Comparison of ENCODE assay signal across 22 cellular contexts in genomic region chr1:220003585-220004299, GRCh38.
"Had no signal": no experiment of that assay in that cellular context is flagged by ENCODE, and none has a peak within 500 bp of the region (broad histone marks: within the 10 kb centered on the region; RNA-seq: fewer than 3 reads in every experiment).

No MANE protein-coding gene starts in this region.

- H3K9me3 ChIP-seq: adrenal gland, ascending aorta, lower lobe of right lung, right lobe of liver, tibial artery had no signal

- H3K4me1 Mint-ChIP-seq: naive B cell, neural progenitor cell, WTC11 had no signal

- H3K27me3 Mint-ChIP-seq: dendritic cell treated with granulocyte-macrophage colony-stimulating factor and Interleukin-4, amounts not matched to agents 40 ng/mL and 50 ng/mL, for 4 days; naive B cell; stimulated activated naive CD8-positive, alpha-beta T cell treated with anti-CD3 and anti-CD28 coated beads, Interleukin-15, amount 100 ng/mL, for 72 hours had no signal

- DNase-seq: activated gamma-delta T cell treated with Interleukin-2 at 50 U/mL for 16 hours; activated T-cell treated with anti-CD3 and anti-CD28 coated beads, Interleukin-2, amount 50 U/mL, for 1 hour; adrenal gland; brain microvascular endothelial cell; caudate nucleus; effector CD4-positive, alpha-beta T cell; kidney; lower lobe of right lung; naive B cell; posterior cingulate gyrus; right lobe of liver; stimulated activated CD4-positive, alpha-beta T cell treated with anti-CD3 and anti-CD28 coated beads, Interleukin-1b, Interleukin-23, amount 100 ng/mL, for 48 hours; stimulated activated naive CD8-positive, alpha-beta T cell treated with anti-CD3 and anti-CD28 coated beads, Interleukin-15, amount 100 ng/mL, for 72 hours; T1000; tibial artery had no signal

- H3K27ac ChIP-seq: adrenal gland, ascending aorta, brain microvascular endothelial cell, lower lobe of right lung, neural progenitor cell, right lobe of liver, skin epidermis, tibial artery had no signal

- H3K4me3 ChIP-seq: adrenal gland, ascending aorta, lower lobe of right lung, neural progenitor cell, right lobe of liver, skin epidermis, tibial artery had no signal

- ATAC-seq: lower lobe of right lung; SK-N-SH treated with all-trans-retinoic acid at 6 μM for 48 hours; stimulated activated naive CD8-positive, alpha-beta T cell treated with anti-CD3 and anti-CD28 coated beads, Interleukin-15, amount 100 ng/mL, for 72 hours; WTC11 had no signal

- H2AFZ ChIP-seq: neural progenitor cell had no signal

- H3K27me3 ChIP-seq: adrenal gland, ascending aorta, brain microvascular endothelial cell, neural progenitor cell, right lobe of liver, tibial artery had no signal

- H3K4me3 Mint-ChIP-seq: dendritic cell treated with granulocyte-macrophage colony-stimulating factor and Interleukin-4, amounts not matched to agents 40 ng/mL and 50 ng/mL, for 4 days; naive B cell; neural progenitor cell; stimulated activated naive CD8-positive, alpha-beta T cell treated with anti-CD3 and anti-CD28 coated beads, Interleukin-15, amount 100 ng/mL, for 72 hours; WTC11 had no signal

- H3K9me3 Mint-ChIP-seq: activated naive CD4-positive, alpha-beta T cell treated with anti-CD3 and anti-CD28 coated beads, Interleukin-2, amount 50 U/mL, for 72 hours; dendritic cell treated with granulocyte-macrophage colony-stimulating factor and Interleukin-4, amounts not matched to agents 40 ng/mL and 50 ng/mL, for 4 days; naive B cell; neural progenitor cell; stimulated activated naive CD8-positive, alpha-beta T cell treated with anti-CD3 and anti-CD28 coated beads, Interleukin-15, amount 100 ng/mL, for 72 hours; WTC11 had no signal

- H3K4me2 ChIP-seq: neural progenitor cell had no signal

- H3K9ac ChIP-seq: neural progenitor cell had no signal

- H3K4me1 ChIP-seq: adrenal gland, ascending aorta, lower lobe of right lung, neural progenitor cell had no signal

- H3K27ac Mint-ChIP-seq: dendritic cell treated with granulocyte-macrophage colony-stimulating factor and Interleukin-4, amounts not matched to agents 40 ng/mL and 50 ng/mL, for 4 days; neural progenitor cell; WTC11 had no signal
